Comparison of ENCODE assay signal across 29 cellular contexts in the genomic region with DNA sequence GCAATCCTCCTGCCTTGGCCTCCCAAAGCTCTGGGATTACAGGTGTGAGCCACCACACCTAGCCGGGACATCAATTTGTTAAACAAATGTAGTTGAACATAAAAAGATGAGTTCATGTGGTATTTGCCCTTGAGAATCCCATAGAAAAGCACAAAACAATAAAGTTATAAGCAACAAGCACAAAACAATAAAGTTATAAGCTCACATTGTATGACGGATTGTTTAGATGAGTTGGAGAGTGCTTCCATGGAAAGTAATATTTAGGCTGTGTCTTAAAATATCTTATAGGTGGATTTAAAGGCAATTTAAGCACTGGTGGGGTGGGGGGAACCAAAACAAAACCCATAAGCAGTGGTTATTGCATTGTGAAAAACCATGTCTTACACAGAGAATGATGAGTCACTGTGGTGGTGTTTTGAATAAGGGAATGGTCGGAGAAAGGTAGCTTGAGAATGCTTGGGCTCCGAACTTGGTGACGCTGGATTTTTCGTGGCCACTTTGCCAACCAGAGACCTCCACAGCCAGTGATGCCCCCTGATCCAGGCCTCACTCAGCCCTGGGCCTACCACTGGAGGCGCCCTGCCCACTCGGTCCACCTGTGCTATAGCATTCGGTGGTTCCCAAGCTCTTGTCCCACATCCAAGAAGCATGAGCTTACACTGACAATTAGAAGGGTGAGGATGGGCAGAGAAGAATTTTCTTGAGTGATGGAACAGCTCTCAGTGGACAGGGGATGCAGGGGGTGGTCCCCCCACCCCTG.
DNase-seq lines count a peak whose midpoint lies in the region; ATAC-seq and TF ChIP-seq lines count a peak whose summit lies in the region.
"Had no signal": no experiment of that assay in that cellular context is flagged by ENCODE, and none has a peak within 500 bp of the region (broad histone marks: within the 10 kb centered on the region; RNA-seq: fewer than 3 reads in every experiment).

No MANE protein-coding gene starts in this region.

- no peaks in the 10 kb centered on the region for H3F3A ChIP-seq in Loucy (ENCODE audit: low read depth)

- H3K4me2 ChIP-seq in Loucy (ENCODE audit: low read depth, low read length, poor library complexity, severe bottlenecking) (no peak overlapping the region), mesenchymal stem cell (ENCODE audit: low read length, poor library complexity, severe bottlenecking) (no peak overlapping the region)
- H3K4me2 ChIP-seq: KMS-11 had no signal

- H3K18ac ChIP-seq in mesenchymal stem cell (ENCODE audit: low read depth in 1 of 2, low read length in 2 of 2) = peak overlapping the region in 1 of 2 experiments; percentile 25

- H2BK12ac ChIP-seq in mesenchymal stem cell (ENCODE audit: low read length in 2 of 2) = peak overlapping the region in 1 of 2 experiments; percentile 51

- H3K4ac ChIP-seq in mesenchymal stem cell (ENCODE audit: low read depth in 1 of 2, low read length in 2 of 2) = no peak overlapping the region

- H3K4me1 ChIP-seq in Loucy (ENCODE audit: insufficient read depth, low read length, poor library complexity, severe bottlenecking) = peaks cover 19% of the 10 kb centered on the region
- peaks cover 3% of the 10 kb centered on the region for H3K4me1 ChIP-seq in mesenchymal stem cell (ENCODE audit: control insufficient read depth, insufficient read depth, low read depth, low read length)
- H3K4me1 ChIP-seq: right atrium auricular region had no signal

- no peak overlapping the region for H2BK5ac ChIP-seq in mesenchymal stem cell (ENCODE audit: low read depth, low read length, poor library complexity, severe bottlenecking)

- 82% methylated on average over 5 of the region's 9 CpGs for WGBS in mesenchymal stem cell

- peaks cover 8% of the 10 kb centered on the region for H3K79me2 ChIP-seq in Loucy (ENCODE audit: insufficient read depth, low read length)

- no peak overlapping the region for H3K27ac ChIP-seq in mesenchymal stem cell (ENCODE audit: low read length, poor library complexity, severe bottlenecking)
- H3K27ac ChIP-seq: coronary artery, KMS-11, right atrium auricular region, stomach had no signal

- H3K14ac ChIP-seq in mesenchymal stem cell (ENCODE audit: low read length in 2 of 2) = no peak overlapping the region

- H3K4me3 ChIP-seq in Loucy (ENCODE audit: low read length, poor library complexity, severe bottlenecking) (no peak overlapping the region), mesenchymal stem cell (ENCODE audit: insufficient read depth in 1 of 2, low read depth in 1 of 2, low read length in 2 of 2) (no peak overlapping the region)
- H3K4me3 ChIP-seq: coronary artery, right atrium auricular region, stomach had no signal

- H2AK5ac ChIP-seq in mesenchymal stem cell (ENCODE audit: low read length, severe bottlenecking) = peak overlapping the region; percentile 89

- no peak overlapping the region for H4K8ac ChIP-seq in mesenchymal stem cell (ENCODE audit: low read length)

- H2BK15ac ChIP-seq in mesenchymal stem cell (ENCODE audit: low read depth, poor library complexity, severe bottlenecking) = no peak overlapping the region

- peak overlapping the region; percentile 25 for H4K91ac ChIP-seq in mesenchymal stem cell (ENCODE audit: low read length)

- no peaks in the 10 kb centered on the region for H4K20me1 ChIP-seq in Loucy (ENCODE audit: insufficient read depth, low read length, poor library complexity, severe bottlenecking)

- H3K9ac ChIP-seq in Loucy (ENCODE audit: low read depth, low read length, poor library complexity, severe bottlenecking) = no peak overlapping the region
- H3K9ac ChIP-seq in mesenchymal stem cell (ENCODE audit: low read length) = no peak overlapping the region
- H3K9ac ChIP-seq: KMS-11 had no signal

- no peak overlapping the region for H2AFZ ChIP-seq in Loucy (ENCODE audit: low read length)
- no peak overlapping the region for H2AFZ ChIP-seq in mesenchymal stem cell (ENCODE audit: low read depth, low read length)

- peaks cover 11% of the 10 kb centered on the region; the same call in 1 of the 2 replicates for H3K36me3 ChIP-seq in Loucy (ENCODE audit: insufficient read depth, low read length)
- H3K36me3 ChIP-seq in mesenchymal stem cell (ENCODE audit: control insufficient read depth in 1 of 2, insufficient read depth in 2 of 2, low read depth in 1 of 2, low read length in 2 of 2) = no peaks in the 10 kb centered on the region
- H3K36me3 ChIP-seq: right atrium auricular region had no signal

- TF ChIP-seq CTCF in Loucy (conservative IDR thresholded peaks at IDR 0.05; ENCODE audit: low read length) = peak; percentile 37

- no peaks in the 10 kb centered on the region for H3K27me3 ChIP-seq in Loucy (ENCODE audit: insufficient read depth, low read length, poor library complexity, severe bottlenecking)
- no peaks in the 10 kb centered on the region for H3K27me3 ChIP-seq in mesenchymal stem cell (ENCODE audit: control insufficient read depth in 1 of 2, insufficient read depth in 1 of 2, low read length in 2 of 2)
- H3K27me3 ChIP-seq: right atrium auricular region, stomach had no signal

- H2BK120ac ChIP-seq in mesenchymal stem cell (ENCODE audit: low read depth, low read length) = no peak overlapping the region

- H3K9me2 ChIP-seq in Loucy (replicated peaks; ENCODE audit: low read depth, low read length) = no peaks in the 10 kb centered on the region

- no peak overlapping the region for H3K23ac ChIP-seq in mesenchymal stem cell (ENCODE audit: low read length in 2 of 2)

- no peak for ATAC-seq in HG03045 (IDR thresholded peaks at IDR 0.05; ENCODE audit: unreplicated experiment)
- no peak for ATAC-seq in GM21367 (IDR thresholded peaks at IDR 0.05; ENCODE audit: unreplicated experiment)
- ATAC-seq: effector memory CD8-positive, alpha-beta T cell; Panc1 had no signal

- DNase-seq in Daoy (ENCODE audit: low read depth) (peak; percentile 7), astrocyte of the hippocampus (ENCODE audit: low read depth, low spot score) (peak; percentile 60), mesenchymal stem cell (no peak), HUDEP-2 (lab: John Stamatoyannopoulos, UW; ENCODE audit: unreplicated experiment in 76 of 76) (no peak)
- DNase-seq: activated CD4-positive, alpha-beta T cell treated with anti-CD3 and anti-CD28 coated beads for 48 hours; activated CD8-positive, alpha-beta memory T cell treated with anti-CD3 and anti-CD28 coated beads for 24 hours; activated T-cell treated with anti-CD3 and anti-CD28 coated beads for 4 hours; anterior cingulate cortex; C1 segment of cervical spinal cord; COR-L47; effector memory CD8-positive, alpha-beta T cell; erythroblast; mammary epithelial cell; MV-4-11; NCI-H146; NCI-H2107; NCI-H748 treated with DMSO at 0.1 percent for 48 hours; nephron progenitor cell; SHP77; stimulated activated CD4-positive, alpha-beta T cell treated with anti-CD3 and anti-CD28 coated beads, Interleukin-1b, Interleukin-23, amount 100 ng/mL, for 48 hours; stomach; T-helper 2 cell had no signal

- H3K9me3 ChIP-seq in Loucy (ENCODE audit: insufficient read depth, low read depth, low read length) = no peaks in the 10 kb centered on the region
- no peaks in the 10 kb centered on the region for H3K9me3 ChIP-seq in mesenchymal stem cell (ENCODE audit: control insufficient read depth, low read length)
- H3K9me3 ChIP-seq: right atrium auricular region, stomach had no signal

- H3K79me1 ChIP-seq in mesenchymal stem cell (replicated peaks; ENCODE audit: low read length, poor library complexity, severe bottlenecking) = peaks cover 5% of the 10 kb centered on the region

Comparison
In these comparisons a context has a peak if more than half of its experiments do, and no peak if none do; other contexts are left out.
1. DNase-seq: peak in Daoy (single experiment) and astrocyte of the hippocampus (single experiment); none in mesenchymal stem cell (single experiment) and HUDEP-2 (0 of 76).